In the genomic region with DNA sequence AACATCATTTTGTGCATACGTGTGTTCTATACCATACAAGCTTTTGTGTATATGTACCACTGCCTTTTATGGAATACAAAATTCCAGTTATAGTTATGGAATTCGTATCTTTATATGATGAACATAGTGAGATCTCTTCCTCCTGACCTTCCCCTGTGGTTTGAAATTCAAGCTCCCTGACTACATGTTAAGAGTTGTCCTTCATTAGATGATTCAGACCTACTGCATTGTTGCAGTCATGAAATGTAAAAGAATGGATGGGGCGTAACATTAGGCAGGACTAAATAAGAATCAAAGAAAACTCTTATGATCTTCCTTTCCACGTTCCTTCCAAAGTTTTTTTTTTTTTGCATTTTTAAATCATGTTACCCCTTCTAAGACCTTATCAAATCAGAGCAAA, we compare ENCODE assay signal across 26 cellular contexts.
A peak's percentile ranks its signal among the peaks of the same experiment; 100 is the strongest.
DNase-seq lines count a peak whose midpoint lies in the region; ATAC-seq and TF ChIP-seq lines count a peak whose summit lies in the region.
"Had no signal": no experiment of that assay in that cellular context is flagged by ENCODE, and none has a peak within 500 bp of the region (broad histone marks: within the 10 kb centered on the region; RNA-seq: fewer than 3 reads in every experiment).

No MANE protein-coding gene starts in this region.

- H3K9me3 ChIP-seq in RWPE2 (ENCODE audit: severe bottlenecking) (no peaks in the 10 kb centered on the region), upper lobe of left lung (no peaks in the 10 kb centered on the region)
- H3K9me3 ChIP-seq: BE2C, BLaER1 had no signal

- H3K36me3 Mint-ChIP-seq in glutamatergic neuron (ENCODE audit: unreplicated experiment), result no peaks in the 10 kb centered on the region
- H3K36me3 Mint-ChIP-seq: CD14-positive monocyte; CD4-positive, alpha-beta memory T cell; CD4-positive, CD25-positive, alpha-beta regulatory T cell; CD8-positive, alpha-beta memory T cell had no signal

- peak; percentile 46; the same call in 1 of the 3 replicates for ATAC-seq in RWPE2 (ENCODE audit: low read depth)
- ATAC-seq in foreskin keratinocyte, result peak; percentile 78
- ATAC-seq in upper lobe of left lung (ENCODE audit: low FRiP score in 2 of 2), result no peak
- no peak for ATAC-seq in GM21360 (IDR thresholded peaks at IDR 0.05; ENCODE audit: unreplicated experiment)
- ATAC-seq: GM12878 had no signal

- peaks cover 10% of the 10 kb centered on the region for H3K4me1 ChIP-seq in RWPE2 (ENCODE audit: insufficient read depth, poor library complexity, severe bottlenecking)
- peaks cover 28% of the 10 kb centered on the region for H3K4me1 ChIP-seq in foreskin keratinocyte
- no peaks in the 10 kb centered on the region for H3K4me1 ChIP-seq in upper lobe of left lung
- H3K4me1 ChIP-seq: BE2C, BLaER1 had no signal

- H3K27me3 Mint-ChIP-seq in glutamatergic neuron (ENCODE audit: unreplicated experiment), result no peaks in the 10 kb centered on the region
- H3K27me3 Mint-ChIP-seq: CD4-positive, CD25-positive, alpha-beta regulatory T cell had no signal

- H3K4me3 ChIP-seq in RWPE2 (ENCODE audit: severe bottlenecking) (no peak overlapping the region), epithelial cell of esophagus (ENCODE audit: low read length) (no peak overlapping the region), upper lobe of left lung (no peak overlapping the region)
- H3K4me3 ChIP-seq: BLaER1, GM12878 had no signal

- DNase-seq in HPDE6-E6E7 (ENCODE audit: extremely low spot score) (peak; percentile 54), RWPE2 (ENCODE audit: low spot score) (no peak), epithelial cell of esophagus (ENCODE audit: low read depth) (peak; percentile 80), foreskin keratinocyte (peak; percentile 59 to 78), glutamatergic neuron (no peak), GM13976 (ENCODE audit: low spot score) (no peak), upper lobe of left lung (no peak)
- DNase-seq: 8988T; ACHN; BE2C; C1 segment of cervical spinal cord; CD4-positive, alpha-beta memory T cell; CD4-positive, CD25-positive, alpha-beta regulatory T cell; CD8-positive, alpha-beta memory T cell; COR-L47; DMS 273 treated with DMSO at 0.1 percent for 48 hours; DMS153; DMS53; DMS79; DND-41; EL; GDM1 had no signal

- H3K9me3 Mint-ChIP-seq in glutamatergic neuron (ENCODE audit: unreplicated experiment), result no peaks in the 10 kb centered on the region
- H3K9me3 Mint-ChIP-seq: CD8-positive, alpha-beta memory T cell had no signal

- H3K27ac ChIP-seq in RWPE2 (ENCODE audit: poor library complexity, severe bottlenecking) (no peak overlapping the region), foreskin keratinocyte (no peak overlapping the region), upper lobe of left lung (no peak overlapping the region)
- H3K27ac ChIP-seq: BLaER1 had no signal

- H3K4me3 Mint-ChIP-seq in glutamatergic neuron (ENCODE audit: unreplicated experiment), result no peak overlapping the region
- H3K4me3 Mint-ChIP-seq: CD14-positive monocyte; CD4-positive, alpha-beta memory T cell; CD4-positive, CD25-positive, alpha-beta regulatory T cell; CD8-positive, alpha-beta memory T cell had no signal

- TF ChIP-seq POLR2A in upper lobe of left lung (IDR thresholded peaks at IDR 0.05), result no peak

- H3K27ac Mint-ChIP-seq in glutamatergic neuron (ENCODE audit: unreplicated experiment), result no peak overlapping the region
- H3K27ac Mint-ChIP-seq: CD14-positive monocyte; CD4-positive, alpha-beta memory T cell; CD4-positive, CD25-positive, alpha-beta regulatory T cell; CD8-positive, alpha-beta memory T cell had no signal

- peaks cover 7% of the 10 kb centered on the region for H3K4me1 Mint-ChIP-seq in glutamatergic neuron (ENCODE audit: low read depth, unreplicated experiment)
- H3K4me1 Mint-ChIP-seq: CD14-positive monocyte; CD4-positive, alpha-beta memory T cell; CD4-positive, CD25-positive, alpha-beta regulatory T cell; CD8-positive, alpha-beta memory T cell had no signal

- no peak for TF ChIP-seq CTCF in RWPE2 (IDR thresholded peaks at IDR 0.05; ENCODE audit: poor library complexity, severe bottlenecking)
- no peak for TF ChIP-seq CTCF in epithelial cell of esophagus (IDR thresholded peaks at IDR 0.05; ENCODE audit: insufficient read depth, low read depth, low read length, missing control alignments)
- TF ChIP-seq CTCF in foreskin keratinocyte (conservative IDR thresholded peaks at IDR 0.05), result no peak
- no peak for TF ChIP-seq CTCF in glutamatergic neuron (IDR thresholded peaks at IDR 0.05; ENCODE audit: partially characterized antibody, unreplicated experiment)
- no peak for TF ChIP-seq CTCF in GM13976 (IDR thresholded peaks at IDR 0.05; ENCODE audit: borderline replicate concordance, control extremely low read depth, extremely low read depth, insufficient read depth, missing control alignments)
- TF ChIP-seq CTCF in upper lobe of left lung (IDR thresholded peaks at IDR 0.05), result no peak

- no peak for TF ChIP-seq EP300 in upper lobe of left lung (IDR thresholded peaks at IDR 0.05)

- in situ Hi-C loops in GM13976 (cut with MboI; ENCODE audit: low sequenced_read_pairs, unreplicated experiment), result no loop called here

- H3K27me3 ChIP-seq in RWPE2 (ENCODE audit: insufficient read depth, poor library complexity, severe bottlenecking) (no peaks in the 10 kb centered on the region), foreskin keratinocyte (no peaks in the 10 kb centered on the region), upper lobe of left lung (no peaks in the 10 kb centered on the region)
- H3K27me3 ChIP-seq: BE2C, BLaER1 had no signal

- WGBS in upper lobe of left lung, 2 donors, result 86 to 90% methylated on average over 4 of the region's 4 CpGs

- H3K36me3 ChIP-seq in RWPE2 (ENCODE audit: low read depth) (no peaks in the 10 kb centered on the region), upper lobe of left lung (no peaks in the 10 kb centered on the region)
- H3K36me3 ChIP-seq: BE2C, BLaER1 had no signal

Comparison
In these comparisons a context has a peak if more than half of its experiments do, and no peak if none do; other contexts are left out.
1. DNase-seq: peak in HPDE6-E6E7 (single experiment), epithelial cell of esophagus (single experiment) and foreskin keratinocyte (2 of 2); none in RWPE2 (single experiment), glutamatergic neuron (single experiment), GM13976 (single experiment) and upper lobe of left lung (0 of 2).
2. ATAC-seq: peak in RWPE2 (single experiment) and foreskin keratinocyte (single experiment); none in upper lobe of left lung (0 of 2) and GM21360 (single experiment).